ENCODE assay signal across 17 cellular contexts in the genomic region with DNA sequence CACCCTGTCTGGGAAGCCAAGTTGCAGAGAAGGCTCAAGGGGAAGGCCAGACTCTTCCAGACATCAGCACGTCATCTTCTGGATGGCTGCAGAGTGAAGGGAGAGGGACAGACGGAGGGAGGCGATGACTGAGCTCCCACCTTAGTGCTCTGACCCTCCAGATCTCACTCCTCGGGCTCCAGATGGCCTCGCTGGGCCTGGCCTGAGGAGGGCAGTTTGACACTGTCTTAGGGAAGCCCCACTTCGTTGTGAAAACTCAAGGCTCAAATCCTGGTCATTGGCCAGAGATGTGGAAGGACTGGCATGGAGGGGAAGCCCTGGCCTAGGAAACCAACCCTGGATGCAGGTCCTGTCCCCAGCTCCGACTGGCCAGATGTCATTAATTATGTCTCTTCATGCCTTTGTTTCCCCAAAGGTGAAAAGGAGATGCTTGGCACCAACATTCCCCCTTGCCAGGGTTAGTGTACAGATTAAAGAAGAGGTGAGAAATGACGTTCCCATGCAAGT.
DNase-seq lines count a peak whose midpoint lies in the region; ATAC-seq and TF ChIP-seq lines count a peak whose summit lies in the region.
"Had no signal": no experiment of that assay in that cellular context is flagged by ENCODE, and none has a peak within 500 bp of the region (broad histone marks: within the 10 kb centered on the region; RNA-seq: fewer than 3 reads in every experiment).

No MANE protein-coding gene starts in this region.

- no peaks in the 10 kb centered on the region for H3K36me3 ChIP-seq in endodermal cell (ENCODE audit: control insufficient read depth, insufficient read depth, low read length)
- H3K36me3 ChIP-seq: SJSA1 had no signal

- H3K27ac Mint-ChIP-seq in CD14-positive monocyte: no peak overlapping the region
- H3K27ac Mint-ChIP-seq in endodermal cell: no peak overlapping the region

- no peak overlapping the region for H3K4me3 ChIP-seq in endodermal cell (ENCODE audit: low read length)
- H3K4me3 ChIP-seq: SJSA1 had no signal

- no peaks in the 10 kb centered on the region for H3K9me3 ChIP-seq in endodermal cell (ENCODE audit: control insufficient read depth, low read length)
- H3K9me3 ChIP-seq: SJSA1 had no signal

- ATAC-seq in HG02885 (IDR thresholded peaks at IDR 0.05; ENCODE audit: poor library complexity, unreplicated experiment): no peak
- ATAC-seq: PC-3 had no signal

- intact Hi-C loops in CD14-positive monocyte (cut with micrococcal nuclease): no loop called here
- intact Hi-C loops in posterior vena cava (cut with DNase I): no loop called here

- no peak overlapping the region for H3K9ac ChIP-seq in endodermal cell (ENCODE audit: extremely low read depth, low read length, poor library complexity, severe bottlenecking)

- H3K27me3 Mint-ChIP-seq in CD14-positive monocyte (ENCODE audit: low read depth in 3 of 3) (peaks cover 0 to 9% (median 5%) of the 10 kb centered on the region in 3 donors), endodermal cell (ENCODE audit: insufficient read depth) (peaks cover 30% of the 10 kb centered on the region)

- 75 to 86% methylated on average over 3 to 8 of the region's 8 CpGs for WGBS in endodermal cell (ENCODE audit: insufficient coverage in 1 of 2, insufficient read length in 1 of 2), 2 experiments

- no peaks in the 10 kb centered on the region for H3K27me3 ChIP-seq in endodermal cell (ENCODE audit: control insufficient read depth, insufficient read depth, low read length, poor library complexity, severe bottlenecking)
- H3K27me3 ChIP-seq: SJSA1 had no signal

- TF ChIP-seq CTCF in CD14-positive monocyte (IDR thresholded peaks at IDR 0.05): no peak
- TF ChIP-seq CTCF in endodermal cell (conservative IDR thresholded peaks at IDR 0.05): peak; percentile 48

- no peaks in the 10 kb centered on the region for H3K36me3 Mint-ChIP-seq in CD14-positive monocyte
- no peaks in the 10 kb centered on the region for H3K36me3 Mint-ChIP-seq in endodermal cell (ENCODE audit: low read depth)

- H3K4me1 Mint-ChIP-seq in CD14-positive monocyte (no peaks in the 10 kb centered on the region), endodermal cell (peaks cover 3% of the 10 kb centered on the region)

- H3K4me3 Mint-ChIP-seq in CD14-positive monocyte (no peak overlapping the region), endodermal cell (no peak overlapping the region)

- no peaks in the 10 kb centered on the region for H3K9me3 Mint-ChIP-seq in CD14-positive monocyte
- H3K9me3 Mint-ChIP-seq in endodermal cell: no peaks in the 10 kb centered on the region

- DNase-seq in CD14-positive monocyte (ENCODE audit: low spot score) (peak; percentile 16), DMS114 treated with DMSO at 0.1 percent for 48 hours (lab: John Stamatoyannopoulos, UW; ENCODE audit: unreplicated experiment) (peak; percentile 4), endodermal cell (peak; percentile 43), posterior vena cava (ENCODE audit: low spot score) (peak; percentile 58), iPS-NIHi7 (ENCODE audit: extremely low spot score) (no peak), NCI-H524 (lab: John Stamatoyannopoulos, UW) (no peak)
- DNase-seq: ACHN, C1 segment of cervical spinal cord, DMS79 treated with DMSO at 0.1 percent for 48 hours, KBM-7, NCI-H1105 treated with DMSO at 0.1 percent for 48 hours, NCI-H1694 treated with DMSO at 0.1 percent for 48 hours, NCI-H510A, NCI-H82, PC-3 had no signal

- H3K4me1 ChIP-seq in endodermal cell (ENCODE audit: control insufficient read depth, insufficient read depth, low read length): no peaks in the 10 kb centered on the region

- H3K27ac ChIP-seq in endodermal cell (ENCODE audit: low read depth, low read length): no peak overlapping the region
- H3K27ac ChIP-seq: SJSA1 had no signal

Comparison
In these comparisons a context has a peak if more than half of its experiments do, and no peak if none do; other contexts are left out.
1. DNase-seq: peak in CD14-positive monocyte (single experiment), DMS114 treated with DMSO at 0.1 percent for 48 hours (single experiment), endodermal cell (single experiment) and posterior vena cava (single experiment); none in iPS-NIHi7 (single experiment) and NCI-H524 (0 of 2).